1 cellular context compared by ENCODE assay signal in genomic region chr9:33124716-33125378, GRCh38.
A peak's percentile ranks its signal among the peaks of the same experiment; 100 is the strongest.
TF ChIP-seq lines count a peak whose summit lies in the region.

No MANE protein-coding gene starts in this region.

TF ChIP-seq in GM12878, 131 proteins besides CTCF, POLR2A, EP300 and RAD21:
- TF ChIP-seq EED (IDR thresholded peaks at IDR 0.05; ENCODE audit: low read depth) (no peak), RELB (IDR thresholded peaks at IDR 0.05; ENCODE audit: low read depth) (no peak), STAT1 (conservative IDR thresholded peaks at IDR 0.05) (no peak), BCL11A (IDR thresholded peaks at IDR 0.05; ENCODE audit: low read depth, low read length) (no peak), NRF1 (conservative IDR thresholded peaks at IDR 0.05; ENCODE audit: low read depth, low read length) (no peak), SIX5 (IDR thresholded peaks at IDR 0.05; ENCODE audit: low read depth, low read length, severe bottlenecking) (no peak), ZNF687 (IDR thresholded peaks at IDR 0.05) (peak; percentile 12; the same call in 1 of the 2 replicates), CEBPB (IDR thresholded peaks at IDR 0.05; ENCODE audit: borderline replicate concordance in 1 of 2, low read depth in 2 of 2, low read length in 2 of 2) (no peak), SMC3 (IDR thresholded peaks at IDR 0.05; ENCODE audit: borderline replicate concordance, low read length) (peak; percentile 37; the same call in 1 of the 2 replicates), NBN (IDR thresholded peaks at IDR 0.05) (no peak), ZBED1 (IDR thresholded peaks at IDR 0.05; ENCODE audit: borderline replicate concordance) (no peak), SUPT20H (IDR thresholded peaks at IDR 0.05; ENCODE audit: borderline replicate concordance, control insufficient read depth, low read depth, low read length) (no peak), ZNF207 (IDR thresholded peaks at IDR 0.05; ENCODE audit: borderline replicate concordance) (no peak), YY1 (IDR thresholded peaks at IDR 0.05; ENCODE audit: low read depth, low read length) (0 out of 2 replicates have a peak, but pooled peaks have one; percentile 13), GATAD2B (conservative IDR thresholded peaks at IDR 0.05; ENCODE audit: low read depth) (no peak), IKZF2 (IDR thresholded peaks at IDR 0.05) (peak in 1 of 2 experiments; percentile 19; a peak in 1 of 4 replicates), POLR2AphosphoS5 (IDR thresholded peaks at IDR 0.05; ENCODE audit: low read length) (no peak), BMI1 (IDR thresholded peaks at IDR 0.05; ENCODE audit: borderline replicate concordance) (no peak), RUNX3 (IDR thresholded peaks at IDR 0.05; ENCODE audit: low read length) (peak; percentile 45; the same call in 1 of the 2 replicates), FOXK2 (IDR thresholded peaks at IDR 0.05) (no peak), SP1 (IDR thresholded peaks at IDR 0.05; ENCODE audit: low read depth, low read length) (no peak), PBX3 (IDR thresholded peaks at IDR 0.05; ENCODE audit: insufficient replicate concordance, low read depth, low read length) (no peak), ZBTB40 (IDR thresholded peaks at IDR 0.05; ENCODE audit: borderline replicate concordance) (no peak), MXI1 (IDR thresholded peaks at IDR 0.05; ENCODE audit: low read depth, low read length) (peak; percentile 31; the same call in 1 of the 2 replicates), TAF1 (IDR thresholded peaks at IDR 0.05; ENCODE audit: borderline replicate concordance, low read depth, low read length) (no peak), NR2F1 (conservative IDR thresholded peaks at IDR 0.05) (no peak), MTA2 (IDR thresholded peaks at IDR 0.05; ENCODE audit: low read depth) (peak; percentile 18; the same call in 1 of the 2 replicates), SMAD5 (IDR thresholded peaks at IDR 0.05; ENCODE audit: low read depth) (no peak), MEF2B (IDR thresholded peaks at IDR 0.05; ENCODE audit: partially characterized antibody, poor library complexity, severe bottlenecking) (peak; percentile 82), SREBF2 (IDR thresholded peaks at IDR 0.05; ENCODE audit: low read length) (no peak), TCF12 (IDR thresholded peaks at IDR 0.05; ENCODE audit: low read depth, low read length) (peak; percentile 39; the same call in 1 of the 2 replicates)
- TF ChIP-seq, protein P1, sequence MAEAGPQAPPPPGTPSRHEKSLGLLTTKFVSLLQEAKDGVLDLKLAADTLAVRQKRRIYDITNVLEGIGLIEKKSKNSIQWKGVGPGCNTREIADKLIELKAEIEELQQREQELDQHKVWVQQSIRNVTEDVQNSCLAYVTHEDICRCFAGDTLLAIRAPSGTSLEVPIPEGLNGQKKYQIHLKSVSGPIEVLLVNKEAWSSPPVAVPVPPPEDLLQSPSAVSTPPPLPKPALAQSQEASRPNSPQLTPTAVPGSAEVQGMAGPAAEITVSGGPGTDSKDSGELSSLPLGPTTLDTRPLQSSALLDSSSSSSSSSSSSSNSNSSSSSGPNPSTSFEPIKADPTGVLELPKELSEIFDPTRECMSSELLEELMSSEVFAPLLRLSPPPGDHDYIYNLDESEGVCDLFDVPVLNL (IDR thresholded peaks at IDR 0.05; ENCODE audit: low read depth, low read length) = no peak
- TF ChIP-seq, protein P2, sequence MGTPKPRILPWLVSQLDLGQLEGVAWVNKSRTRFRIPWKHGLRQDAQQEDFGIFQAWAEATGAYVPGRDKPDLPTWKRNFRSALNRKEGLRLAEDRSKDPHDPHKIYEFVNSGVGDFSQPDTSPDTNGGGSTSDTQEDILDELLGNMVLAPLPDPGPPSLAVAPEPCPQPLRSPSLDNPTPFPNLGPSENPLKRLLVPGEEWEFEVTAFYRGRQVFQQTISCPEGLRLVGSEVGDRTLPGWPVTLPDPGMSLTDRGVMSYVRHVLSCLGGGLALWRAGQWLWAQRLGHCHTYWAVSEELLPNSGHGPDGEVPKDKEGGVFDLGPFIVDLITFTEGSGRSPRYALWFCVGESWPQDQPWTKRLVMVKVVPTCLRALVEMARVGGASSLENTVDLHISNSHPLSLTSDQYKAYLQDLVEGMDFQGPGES (IDR thresholded peaks at IDR 0.05) = no peak
- TF ChIP-seq, protein P3, sequence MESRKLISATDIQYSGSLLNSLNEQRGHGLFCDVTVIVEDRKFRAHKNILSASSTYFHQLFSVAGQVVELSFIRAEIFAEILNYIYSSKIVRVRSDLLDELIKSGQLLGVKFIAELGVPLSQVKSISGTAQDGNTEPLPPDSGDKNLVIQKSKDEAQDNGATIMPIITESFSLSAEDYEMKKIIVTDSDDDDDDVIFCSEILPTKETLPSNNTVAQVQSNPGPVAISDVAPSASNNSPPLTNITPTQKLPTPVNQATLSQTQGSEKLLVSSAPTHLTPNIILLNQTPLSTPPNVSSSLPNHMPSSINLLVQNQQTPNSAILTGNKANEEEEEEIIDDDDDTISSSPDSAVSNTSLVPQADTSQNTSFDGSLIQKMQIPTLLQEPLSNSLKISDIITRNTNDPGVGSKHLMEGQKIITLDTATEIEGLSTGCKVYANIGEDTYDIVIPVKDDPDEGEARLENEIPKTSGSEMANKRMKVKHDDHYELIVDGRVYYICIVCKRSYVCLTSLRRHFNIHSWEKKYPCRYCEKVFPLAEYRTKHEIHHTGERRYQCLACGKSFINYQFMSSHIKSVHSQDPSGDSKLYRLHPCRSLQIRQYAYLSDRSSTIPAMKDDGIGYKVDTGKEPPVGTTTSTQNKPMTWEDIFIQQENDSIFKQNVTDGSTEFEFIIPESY (IDR thresholded peaks at IDR 0.05) = no peak
- TF ChIP-seq, protein P4, sequence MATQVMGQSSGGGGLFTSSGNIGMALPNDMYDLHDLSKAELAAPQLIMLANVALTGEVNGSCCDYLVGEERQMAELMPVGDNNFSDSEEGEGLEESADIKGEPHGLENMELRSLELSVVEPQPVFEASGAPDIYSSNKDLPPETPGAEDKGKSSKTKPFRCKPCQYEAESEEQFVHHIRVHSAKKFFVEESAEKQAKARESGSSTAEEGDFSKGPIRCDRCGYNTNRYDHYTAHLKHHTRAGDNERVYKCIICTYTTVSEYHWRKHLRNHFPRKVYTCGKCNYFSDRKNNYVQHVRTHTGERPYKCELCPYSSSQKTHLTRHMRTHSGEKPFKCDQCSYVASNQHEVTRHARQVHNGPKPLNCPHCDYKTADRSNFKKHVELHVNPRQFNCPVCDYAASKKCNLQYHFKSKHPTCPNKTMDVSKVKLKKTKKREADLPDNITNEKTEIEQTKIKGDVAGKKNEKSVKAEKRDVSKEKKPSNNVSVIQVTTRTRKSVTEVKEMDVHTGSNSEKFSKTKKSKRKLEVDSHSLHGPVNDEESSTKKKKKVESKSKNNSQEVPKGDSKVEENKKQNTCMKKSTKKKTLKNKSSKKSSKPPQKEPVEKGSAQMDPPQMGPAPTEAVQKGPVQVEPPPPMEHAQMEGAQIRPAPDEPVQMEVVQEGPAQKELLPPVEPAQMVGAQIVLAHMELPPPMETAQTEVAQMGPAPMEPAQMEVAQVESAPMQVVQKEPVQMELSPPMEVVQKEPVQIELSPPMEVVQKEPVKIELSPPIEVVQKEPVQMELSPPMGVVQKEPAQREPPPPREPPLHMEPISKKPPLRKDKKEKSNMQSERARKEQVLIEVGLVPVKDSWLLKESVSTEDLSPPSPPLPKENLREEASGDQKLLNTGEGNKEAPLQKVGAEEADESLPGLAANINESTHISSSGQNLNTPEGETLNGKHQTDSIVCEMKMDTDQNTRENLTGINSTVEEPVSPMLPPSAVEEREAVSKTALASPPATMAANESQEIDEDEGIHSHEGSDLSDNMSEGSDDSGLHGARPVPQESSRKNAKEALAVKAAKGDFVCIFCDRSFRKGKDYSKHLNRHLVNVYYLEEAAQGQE (IDR thresholded peaks at IDR 0.05; ENCODE audit: low read depth, low read length) = no peak
- TF ChIP-seq, protein P5, sequence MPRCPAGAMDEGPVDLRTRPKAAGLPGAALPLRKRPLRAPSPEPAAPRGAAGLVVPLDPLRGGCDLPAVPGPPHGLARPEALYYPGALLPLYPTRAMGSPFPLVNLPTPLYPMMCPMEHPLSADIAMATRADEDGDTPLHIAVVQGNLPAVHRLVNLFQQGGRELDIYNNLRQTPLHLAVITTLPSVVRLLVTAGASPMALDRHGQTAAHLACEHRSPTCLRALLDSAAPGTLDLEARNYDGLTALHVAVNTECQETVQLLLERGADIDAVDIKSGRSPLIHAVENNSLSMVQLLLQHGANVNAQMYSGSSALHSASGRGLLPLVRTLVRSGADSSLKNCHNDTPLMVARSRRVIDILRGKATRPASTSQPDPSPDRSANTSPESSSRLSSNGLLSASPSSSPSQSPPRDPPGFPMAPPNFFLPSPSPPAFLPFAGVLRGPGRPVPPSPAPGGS (IDR thresholded peaks at IDR 0.05; ENCODE audit: borderline replicate concordance, insufficient read depth, low read depth, low read length, poor library complexity, severe bottlenecking) = peak; percentile 21
